ENCODE assay signal across 7 cellular contexts in the genomic region with DNA sequence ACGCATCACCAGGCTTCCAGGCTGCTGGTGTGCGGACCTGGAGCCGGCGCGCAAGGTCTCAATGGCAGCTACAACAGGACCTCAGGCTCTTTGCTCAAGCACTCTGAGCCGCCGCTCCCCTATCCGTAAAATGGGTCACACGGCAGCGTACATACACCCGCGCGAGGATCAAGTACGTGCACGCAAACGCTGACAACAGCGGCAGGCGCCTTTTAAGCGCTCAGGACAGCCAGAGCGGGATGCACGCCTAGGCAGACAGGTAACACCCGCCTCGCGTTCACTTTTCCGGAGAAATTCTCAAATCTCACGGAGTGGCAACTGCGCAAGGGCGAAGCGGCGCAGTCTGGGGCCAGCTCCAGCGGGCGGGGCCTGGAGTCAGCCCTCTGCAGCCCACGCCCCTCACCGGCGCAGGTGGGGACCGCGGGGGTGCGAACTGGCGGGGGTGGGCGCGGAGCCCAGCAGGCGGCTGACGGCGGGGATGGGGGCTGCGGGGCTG. TPM values are rescaled to one million over a fixed set of nuclear protein-coding genes. Genes with fewer than 3 reads are reported as not detected.
DNase-seq lines count a peak whose midpoint lies in the region; ATAC-seq and TF ChIP-seq lines count a peak whose summit lies in the region.

No MANE protein-coding gene starts in this region.

- TF ChIP-seq CTCF in choroid plexus epithelial cell (conservative IDR thresholded peaks at IDR 0.05; ENCODE audit: low read depth, low read length) (no peak), lower lobe of right lung (IDR thresholded peaks at IDR 0.05) (no peak)

- H3K4me3 ChIP-seq in choroid plexus epithelial cell (ENCODE audit: low read depth, low read length) (peak overlapping the region; percentile 98), lower lobe of right lung (peak overlapping the region; percentile 84)

- peaks cover 15% of the 10 kb centered on the region for H3K36me3 ChIP-seq in lower lobe of right lung

- peaks cover 21% of the 10 kb centered on the region for H3K4me1 ChIP-seq in lower lobe of right lung

- H3K9me3 ChIP-seq in lower lobe of right lung: no peaks in the 10 kb centered on the region

- no peaks in the 10 kb centered on the region for H3K27me3 ChIP-seq in lower lobe of right lung (ENCODE audit: low read depth)

- ATAC-seq in GM18517 (IDR thresholded peaks at IDR 0.05; ENCODE audit: unreplicated experiment) (peak; percentile 58), HG02763 (IDR thresholded peaks at IDR 0.05; ENCODE audit: unreplicated experiment) (peak; percentile 61), lower lobe of right lung (peak; percentile 92)

- peak overlapping the region; percentile 89 for H3K27ac ChIP-seq in lower lobe of right lung

- DNase-seq in NCI-H146 treated with DMSO at 0.1 percent for 48 hours (lab: John Stamatoyannopoulos, UW; ENCODE audit: unreplicated experiment) (peak; percentile 51), choroid plexus epithelial cell (ENCODE audit: low read depth) (peak; percentile 59), lower lobe of right lung (peak; percentile 72)
- DNase-seq in activated CD4-positive, alpha-beta T cell treated with anti-CD3 and anti-CD28 coated beads for 4 hours: peak; percentile 78 to 80
- DNase-seq in stimulated activated CD4-positive, alpha-beta T cell treated with anti-CD3 and anti-CD28 coated beads, Interleukin-4, amount 100 ng/mL, for 48 hours (ENCODE audit: low read depth in 2 of 2): peak; percentile 62 to 74

- intact Hi-C loops in lower lobe of right lung (cut with DNase I): no loop called here

RNA-seq across cellular contexts. Expression of a gene that starts 0.5 kb away (rescaled TPM):
- 28.5 TPM for total RNA-seq in lower lobe of right lung

RNA-seq across cellular contexts. Expression of a gene that starts 35.5 kb away (rescaled TPM):
- 1.1 TPM for total RNA-seq in lower lobe of right lung

Comparison
In these comparisons a context has a peak if more than half of its experiments do, and no peak if none do; other contexts are left out.
1. Peak in every context shown above with its lines: DNase-seq, ATAC-seq, H3K4me3 ChIP-seq and H3K27ac ChIP-seq.